Comparison of ENCODE assay signal across 1 cellular context in the genomic region with DNA sequence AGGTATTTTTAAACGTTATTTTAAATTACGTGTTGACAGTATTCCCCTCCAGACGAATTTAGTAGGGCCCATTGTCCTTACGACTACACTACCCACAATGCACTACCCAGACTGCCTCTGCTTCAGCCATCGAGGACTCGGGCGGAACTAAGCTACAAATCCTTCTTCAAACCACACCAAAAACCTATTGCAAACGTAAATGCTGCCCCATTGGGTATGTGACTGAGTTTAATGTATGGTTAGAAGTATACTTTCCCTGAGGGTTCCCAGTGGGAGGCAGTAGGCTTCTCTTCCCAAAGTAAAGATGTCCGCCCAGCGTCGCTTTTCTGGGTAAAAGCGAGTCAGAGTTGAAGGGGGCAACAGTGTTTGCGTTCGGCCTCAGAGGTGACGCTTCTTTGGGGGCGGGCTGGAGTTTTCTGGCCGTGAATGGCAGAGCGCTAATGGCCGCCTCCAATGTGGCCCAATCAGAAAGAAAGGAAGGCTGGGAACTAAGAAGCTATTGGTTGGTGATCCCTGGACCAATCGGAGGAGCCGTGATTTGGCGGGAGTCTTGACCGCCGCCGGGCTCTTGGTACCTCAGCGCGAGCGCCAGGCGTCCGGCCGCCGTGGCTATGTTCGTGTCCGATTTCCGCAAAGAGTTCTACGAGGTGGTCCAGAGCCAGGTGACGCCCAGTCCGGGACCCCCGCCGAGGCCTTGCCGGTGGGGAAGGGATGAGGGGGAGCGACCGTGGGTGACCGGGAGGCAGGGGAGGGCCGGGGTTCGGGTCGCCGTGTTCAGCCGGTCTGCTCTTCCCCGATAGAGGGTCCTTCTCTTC.
TF ChIP-seq lines count a peak whose summit lies in the region.

A gene with protein sequence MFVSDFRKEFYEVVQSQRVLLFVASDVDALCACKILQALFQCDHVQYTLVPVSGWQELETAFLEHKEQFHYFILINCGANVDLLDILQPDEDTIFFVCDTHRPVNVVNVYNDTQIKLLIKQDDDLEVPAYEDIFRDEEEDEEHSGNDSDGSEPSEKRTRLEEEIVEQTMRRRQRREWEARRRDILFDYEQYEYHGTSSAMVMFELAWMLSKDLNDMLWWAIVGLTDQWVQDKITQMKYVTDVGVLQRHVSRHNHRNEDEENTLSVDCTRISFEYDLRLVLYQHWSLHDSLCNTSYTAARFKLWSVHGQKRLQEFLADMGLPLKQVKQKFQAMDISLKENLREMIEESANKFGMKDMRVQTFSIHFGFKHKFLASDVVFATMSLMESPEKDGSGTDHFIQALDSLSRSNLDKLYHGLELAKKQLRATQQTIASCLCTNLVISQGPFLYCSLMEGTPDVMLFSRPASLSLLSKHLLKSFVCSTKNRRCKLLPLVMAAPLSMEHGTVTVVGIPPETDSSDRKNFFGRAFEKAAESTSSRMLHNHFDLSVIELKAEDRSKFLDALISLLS (plus strand): TSS at position 563 of the 815 bp plus-strand sequence. CDS start 49 bp downstream, at position 612.

TF ChIP-seq in HepG2, 621 proteins besides CTCF, POLR2A, EP300 and RAD21 (continued from another document and continues in another):
- TF ChIP-seq, protein P1, sequence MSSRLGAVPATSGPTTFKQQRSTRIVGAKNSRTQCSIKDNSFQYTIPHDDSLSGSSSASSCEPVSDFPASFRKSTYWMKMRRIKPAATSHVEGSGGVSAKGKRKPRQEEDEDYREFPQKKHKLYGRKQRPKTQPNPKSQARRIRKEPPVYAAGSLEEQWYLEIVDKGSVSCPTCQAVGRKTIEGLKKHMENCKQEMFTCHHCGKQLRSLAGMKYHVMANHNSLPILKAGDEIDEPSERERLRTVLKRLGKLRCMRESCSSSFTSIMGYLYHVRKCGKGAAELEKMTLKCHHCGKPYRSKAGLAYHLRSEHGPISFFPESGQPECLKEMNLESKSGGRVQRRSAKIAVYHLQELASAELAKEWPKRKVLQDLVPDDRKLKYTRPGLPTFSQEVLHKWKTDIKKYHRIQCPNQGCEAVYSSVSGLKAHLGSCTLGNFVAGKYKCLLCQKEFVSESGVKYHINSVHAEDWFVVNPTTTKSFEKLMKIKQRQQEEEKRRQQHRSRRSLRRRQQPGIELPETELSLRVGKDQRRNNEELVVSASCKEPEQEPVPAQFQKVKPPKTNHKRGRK (CRISPR knock-in tag; IDR thresholded peaks at IDR 0.05) = no peak
- TF ChIP-seq ZNF3 (CRISPR knock-in tag; IDR thresholded peaks at IDR 0.05) = no peak
- no peak for TF ChIP-seq ZNF607 (CRISPR knock-in tag; IDR thresholded peaks at IDR 0.05; ENCODE audit: borderline replicate concordance)
- TF ChIP-seq ZNF766 (CRISPR knock-in tag; IDR thresholded peaks at IDR 0.05; ENCODE audit: borderline replicate concordance) = no peak
- TF ChIP-seq, protein P2, sequence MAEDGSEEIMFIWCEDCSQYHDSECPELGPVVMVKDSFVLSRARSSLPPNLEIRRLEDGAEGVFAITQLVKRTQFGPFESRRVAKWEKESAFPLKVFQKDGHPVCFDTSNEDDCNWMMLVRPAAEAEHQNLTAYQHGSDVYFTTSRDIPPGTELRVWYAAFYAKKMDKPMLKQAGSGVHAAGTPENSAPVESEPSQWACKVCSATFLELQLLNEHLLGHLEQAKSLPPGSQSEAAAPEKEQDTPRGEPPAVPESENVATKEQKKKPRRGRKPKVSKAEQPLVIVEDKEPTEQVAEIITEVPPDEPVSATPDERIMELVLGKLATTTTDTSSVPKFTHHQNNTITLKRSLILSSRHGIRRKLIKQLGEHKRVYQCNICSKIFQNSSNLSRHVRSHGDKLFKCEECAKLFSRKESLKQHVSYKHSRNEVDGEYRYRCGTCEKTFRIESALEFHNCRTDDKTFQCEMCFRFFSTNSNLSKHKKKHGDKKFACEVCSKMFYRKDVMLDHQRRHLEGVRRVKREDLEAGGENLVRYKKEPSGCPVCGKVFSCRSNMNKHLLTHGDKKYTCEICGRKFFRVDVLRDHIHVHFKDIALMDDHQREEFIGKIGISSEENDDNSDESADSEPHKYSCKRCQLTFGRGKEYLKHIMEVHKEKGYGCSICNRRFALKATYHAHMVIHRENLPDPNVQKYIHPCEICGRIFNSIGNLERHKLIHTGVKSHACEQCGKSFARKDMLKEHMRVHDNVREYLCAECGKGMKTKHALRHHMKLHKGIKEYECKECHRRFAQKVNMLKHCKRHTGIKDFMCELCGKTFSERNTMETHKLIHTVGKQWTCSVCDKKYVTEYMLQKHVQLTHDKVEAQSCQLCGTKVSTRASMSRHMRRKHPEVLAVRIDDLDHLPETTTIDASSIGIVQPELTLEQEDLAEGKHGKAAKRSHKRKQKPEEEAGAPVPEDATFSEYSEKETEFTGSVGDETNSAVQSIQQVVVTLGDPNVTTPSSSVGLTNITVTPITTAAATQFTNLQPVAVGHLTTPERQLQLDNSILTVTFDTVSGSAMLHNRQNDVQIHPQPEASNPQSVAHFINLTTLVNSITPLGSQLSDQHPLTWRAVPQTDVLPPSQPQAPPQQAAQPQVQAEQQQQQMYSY (CRISPR knock-in tag; IDR thresholded peaks at IDR 0.05) = no peak
- TF ChIP-seq ZNF326 (CRISPR knock-in tag; IDR thresholded peaks at IDR 0.05; ENCODE audit: borderline replicate concordance) = no peak
- no peak for TF ChIP-seq ZNF577 (CRISPR knock-in tag; IDR thresholded peaks at IDR 0.05; ENCODE audit: borderline replicate concordance, low read depth)
- TF ChIP-seq, protein P3, sequence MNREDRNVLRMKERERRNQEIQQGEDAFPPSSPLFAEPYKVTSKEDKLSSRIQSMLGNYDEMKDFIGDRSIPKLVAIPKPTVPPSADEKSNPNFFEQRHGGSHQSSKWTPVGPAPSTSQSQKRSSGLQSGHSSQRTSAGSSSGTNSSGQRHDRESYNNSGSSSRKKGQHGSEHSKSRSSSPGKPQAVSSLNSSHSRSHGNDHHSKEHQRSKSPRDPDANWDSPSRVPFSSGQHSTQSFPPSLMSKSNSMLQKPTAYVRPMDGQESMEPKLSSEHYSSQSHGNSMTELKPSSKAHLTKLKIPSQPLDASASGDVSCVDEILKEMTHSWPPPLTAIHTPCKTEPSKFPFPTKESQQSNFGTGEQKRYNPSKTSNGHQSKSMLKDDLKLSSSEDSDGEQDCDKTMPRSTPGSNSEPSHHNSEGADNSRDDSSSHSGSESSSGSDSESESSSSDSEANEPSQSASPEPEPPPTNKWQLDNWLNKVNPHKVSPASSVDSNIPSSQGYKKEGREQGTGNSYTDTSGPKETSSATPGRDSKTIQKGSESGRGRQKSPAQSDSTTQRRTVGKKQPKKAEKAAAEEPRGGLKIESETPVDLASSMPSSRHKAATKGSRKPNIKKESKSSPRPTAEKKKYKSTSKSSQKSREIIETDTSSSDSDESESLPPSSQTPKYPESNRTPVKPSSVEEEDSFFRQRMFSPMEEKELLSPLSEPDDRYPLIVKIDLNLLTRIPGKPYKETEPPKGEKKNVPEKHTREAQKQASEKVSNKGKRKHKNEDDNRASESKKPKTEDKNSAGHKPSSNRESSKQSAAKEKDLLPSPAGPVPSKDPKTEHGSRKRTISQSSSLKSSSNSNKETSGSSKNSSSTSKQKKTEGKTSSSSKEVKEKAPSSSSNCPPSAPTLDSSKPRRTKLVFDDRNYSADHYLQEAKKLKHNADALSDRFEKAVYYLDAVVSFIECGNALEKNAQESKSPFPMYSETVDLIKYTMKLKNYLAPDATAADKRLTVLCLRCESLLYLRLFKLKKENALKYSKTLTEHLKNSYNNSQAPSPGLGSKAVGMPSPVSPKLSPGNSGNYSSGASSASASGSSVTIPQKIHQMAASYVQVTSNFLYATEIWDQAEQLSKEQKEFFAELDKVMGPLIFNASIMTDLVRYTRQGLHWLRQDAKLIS (CRISPR knock-in tag; IDR thresholded peaks at IDR 0.05) = no peak
- no peak for TF ChIP-seq TMF1 (CRISPR knock-in tag; IDR thresholded peaks at IDR 0.05; ENCODE audit: low read depth)
- no peak for TF ChIP-seq NR3C1 (CRISPR knock-in tag; IDR thresholded peaks at IDR 0.05)
- TF ChIP-seq, protein P4, sequence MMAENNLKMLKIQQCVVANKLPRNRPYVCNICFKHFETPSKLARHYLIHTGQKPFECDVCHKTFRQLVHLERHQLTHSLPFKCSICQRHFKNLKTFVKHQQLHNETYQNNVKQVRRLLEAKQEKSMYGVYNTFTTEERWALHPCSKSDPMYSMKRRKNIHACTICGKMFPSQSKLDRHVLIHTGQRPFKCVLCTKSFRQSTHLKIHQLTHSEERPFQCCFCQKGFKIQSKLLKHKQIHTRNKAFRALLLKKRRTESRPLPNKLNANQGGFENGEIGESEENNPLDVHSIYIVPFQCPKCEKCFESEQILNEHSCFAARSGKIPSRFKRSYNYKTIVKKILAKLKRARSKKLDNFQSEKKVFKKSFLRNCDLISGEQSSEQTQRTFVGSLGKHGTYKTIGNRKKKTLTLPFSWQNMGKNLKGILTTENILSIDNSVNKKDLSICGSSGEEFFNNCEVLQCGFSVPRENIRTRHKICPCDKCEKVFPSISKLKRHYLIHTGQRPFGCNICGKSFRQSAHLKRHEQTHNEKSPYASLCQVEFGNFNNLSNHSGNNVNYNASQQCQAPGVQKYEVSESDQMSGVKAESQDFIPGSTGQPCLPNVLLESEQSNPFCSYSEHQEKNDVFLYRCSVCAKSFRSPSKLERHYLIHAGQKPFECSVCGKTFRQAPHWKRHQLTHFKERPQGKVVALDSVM (CRISPR knock-in tag; IDR thresholded peaks at IDR 0.05) = no peak
- TF ChIP-seq, protein P5, sequence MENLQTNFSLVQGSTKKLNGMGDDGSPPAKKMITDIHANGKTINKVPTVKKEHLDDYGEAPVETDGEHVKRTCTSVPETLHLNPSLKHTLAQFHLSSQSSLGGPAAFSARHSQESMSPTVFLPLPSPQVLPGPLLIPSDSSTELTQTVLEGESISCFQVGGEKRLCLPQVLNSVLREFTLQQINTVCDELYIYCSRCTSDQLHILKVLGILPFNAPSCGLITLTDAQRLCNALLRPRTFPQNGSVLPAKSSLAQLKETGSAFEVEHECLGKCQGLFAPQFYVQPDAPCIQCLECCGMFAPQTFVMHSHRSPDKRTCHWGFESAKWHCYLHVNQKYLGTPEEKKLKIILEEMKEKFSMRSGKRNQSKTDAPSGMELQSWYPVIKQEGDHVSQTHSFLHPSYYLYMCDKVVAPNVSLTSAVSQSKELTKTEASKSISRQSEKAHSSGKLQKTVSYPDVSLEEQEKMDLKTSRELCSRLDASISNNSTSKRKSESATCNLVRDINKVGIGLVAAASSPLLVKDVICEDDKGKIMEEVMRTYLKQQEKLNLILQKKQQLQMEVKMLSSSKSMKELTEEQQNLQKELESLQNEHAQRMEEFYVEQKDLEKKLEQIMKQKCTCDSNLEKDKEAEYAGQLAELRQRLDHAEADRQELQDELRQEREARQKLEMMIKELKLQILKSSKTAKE (CRISPR knock-in tag; IDR thresholded peaks at IDR 0.05; ENCODE audit: borderline replicate concordance) = no peak
- no peak for TF ChIP-seq ZNF879 (CRISPR knock-in tag; IDR thresholded peaks at IDR 0.05)
- no peak for TF ChIP-seq GFI1 (CRISPR knock-in tag; IDR thresholded peaks at IDR 0.05; ENCODE audit: borderline replicate concordance)
- peak; percentile 95 for TF ChIP-seq ATF1 (CRISPR knock-in tag; IDR thresholded peaks at IDR 0.05)
- TF ChIP-seq EEA1 (CRISPR knock-in tag; IDR thresholded peaks at IDR 0.05; ENCODE audit: borderline replicate concordance) = 0 out of 2 replicates have a peak, but pooled peaks have one; percentile 6
- TF ChIP-seq ZNF264 (CRISPR knock-in tag; IDR thresholded peaks at IDR 0.05) = no peak
- TF ChIP-seq, protein P6, sequence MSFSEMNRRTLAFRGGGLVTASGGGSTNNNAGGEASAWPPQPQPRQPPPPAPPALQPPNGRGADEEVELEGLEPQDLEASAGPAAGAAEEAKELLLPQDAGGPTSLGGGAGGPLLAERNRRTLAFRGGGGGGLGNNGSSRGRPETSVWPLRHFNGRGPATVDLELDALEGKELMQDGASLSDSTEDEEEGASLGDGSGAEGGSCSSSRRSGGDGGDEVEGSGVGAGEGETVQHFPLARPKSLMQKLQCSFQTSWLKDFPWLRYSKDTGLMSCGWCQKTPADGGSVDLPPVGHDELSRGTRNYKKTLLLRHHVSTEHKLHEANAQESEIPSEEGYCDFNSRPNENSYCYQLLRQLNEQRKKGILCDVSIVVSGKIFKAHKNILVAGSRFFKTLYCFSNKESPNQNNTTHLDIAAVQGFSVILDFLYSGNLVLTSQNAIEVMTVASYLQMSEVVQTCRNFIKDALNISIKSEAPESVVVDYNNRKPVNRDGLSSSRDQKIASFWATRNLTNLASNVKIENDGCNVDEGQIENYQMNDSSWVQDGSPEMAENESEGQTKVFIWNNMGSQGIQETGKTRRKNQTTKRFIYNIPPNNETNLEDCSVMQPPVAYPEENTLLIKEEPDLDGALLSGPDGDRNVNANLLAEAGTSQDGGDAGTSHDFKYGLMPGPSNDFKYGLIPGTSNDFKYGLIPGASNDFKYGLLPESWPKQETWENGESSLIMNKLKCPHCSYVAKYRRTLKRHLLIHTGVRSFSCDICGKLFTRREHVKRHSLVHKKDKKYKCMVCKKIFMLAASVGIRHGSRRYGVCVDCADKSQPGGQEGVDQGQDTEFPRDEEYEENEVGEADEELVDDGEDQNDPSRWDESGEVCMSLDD (CRISPR knock-in tag; IDR thresholded peaks at IDR 0.05; ENCODE audit: borderline replicate concordance) = no peak
- no peak for TF ChIP-seq ZFP90 (CRISPR knock-in tag; IDR thresholded peaks at IDR 0.05; ENCODE audit: borderline replicate concordance)
- TF ChIP-seq MAZ (IDR thresholded peaks at IDR 0.05; ENCODE audit: borderline replicate concordance, low read depth, low read length) = peak; percentile 71; the same call in 1 of the 2 replicates
- peak; percentile 31; the same call in 1 of the 2 replicates for TF ChIP-seq MAZ (CRISPR knock-in tag; IDR thresholded peaks at IDR 0.05; ENCODE audit: low read depth)
- TF ChIP-seq ZNF124 (CRISPR knock-in tag; IDR thresholded peaks at IDR 0.05) = no peak; the same call in 1 of the 2 replicates
- TF ChIP-seq ZMYM3 (CRISPR knock-in tag; IDR thresholded peaks at IDR 0.05) = no peak
- TF ChIP-seq SALL2 (CRISPR knock-in tag; IDR thresholded peaks at IDR 0.05) = no peak
- no peak for TF ChIP-seq ZNF354B (CRISPR knock-in tag; IDR thresholded peaks at IDR 0.05)
- no peak for TF ChIP-seq ZNF550 (CRISPR knock-in tag; IDR thresholded peaks at IDR 0.05; ENCODE audit: borderline replicate concordance)
- TF ChIP-seq, protein P7, sequence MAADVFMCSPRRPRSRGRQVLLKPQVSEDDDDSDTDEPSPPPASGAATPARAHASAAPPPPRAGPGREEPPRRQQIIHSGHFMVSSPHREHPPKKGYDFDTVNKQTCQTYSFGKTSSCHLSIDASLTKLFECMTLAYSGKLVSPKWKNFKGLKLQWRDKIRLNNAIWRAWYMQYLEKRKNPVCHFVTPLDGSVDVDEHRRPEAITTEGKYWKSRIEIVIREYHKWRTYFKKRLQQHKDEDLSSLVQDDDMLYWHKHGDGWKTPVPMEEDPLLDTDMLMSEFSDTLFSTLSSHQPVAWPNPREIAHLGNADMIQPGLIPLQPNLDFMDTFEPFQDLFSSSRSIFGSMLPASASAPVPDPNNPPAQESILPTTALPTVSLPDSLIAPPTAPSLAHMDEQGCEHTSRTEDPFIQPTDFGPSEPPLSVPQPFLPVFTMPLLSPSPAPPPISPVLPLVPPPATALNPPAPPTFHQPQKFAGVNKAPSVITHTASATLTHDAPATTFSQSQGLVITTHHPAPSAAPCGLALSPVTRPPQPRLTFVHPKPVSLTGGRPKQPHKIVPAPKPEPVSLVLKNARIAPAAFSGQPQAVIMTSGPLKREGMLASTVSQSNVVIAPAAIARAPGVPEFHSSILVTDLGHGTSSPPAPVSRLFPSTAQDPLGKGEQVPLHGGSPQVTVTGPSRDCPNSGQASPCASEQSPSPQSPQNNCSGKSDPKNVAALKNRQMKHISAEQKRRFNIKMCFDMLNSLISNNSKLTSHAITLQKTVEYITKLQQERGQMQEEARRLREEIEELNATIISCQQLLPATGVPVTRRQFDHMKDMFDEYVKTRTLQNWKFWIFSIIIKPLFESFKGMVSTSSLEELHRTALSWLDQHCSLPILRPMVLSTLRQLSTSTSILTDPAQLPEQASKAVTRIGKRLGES (CRISPR knock-in tag; IDR thresholded peaks at IDR 0.05; ENCODE audit: borderline replicate concordance) = no peak
